ENCODE assay signal across 23 cellular contexts in the genomic region with DNA sequence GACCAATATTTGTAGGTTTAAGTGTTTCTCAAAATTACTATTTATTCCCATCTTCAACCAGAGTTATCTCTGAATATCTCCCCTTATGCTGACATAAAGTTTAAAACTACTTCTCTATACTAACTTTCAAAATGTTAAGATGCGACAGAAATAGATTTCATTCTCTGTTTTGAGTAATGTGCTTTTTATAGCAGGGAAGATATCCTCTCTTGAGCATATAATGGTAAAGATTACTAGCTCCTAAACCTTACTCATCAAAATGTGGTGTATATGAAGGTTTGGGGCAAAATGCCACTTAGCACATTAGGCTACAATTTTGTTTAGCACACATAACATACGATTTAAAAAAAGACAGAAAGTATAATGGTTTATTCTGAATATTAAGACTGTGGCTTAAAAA. TPM values are rescaled to one million over a fixed set of nuclear protein-coding genes. Genes with fewer than 3 reads are reported as not detected.
A peak's percentile ranks its signal among the peaks of the same experiment; 100 is the strongest.
DNase-seq lines count a peak whose midpoint lies in the region; ATAC-seq and TF ChIP-seq lines count a peak whose summit lies in the region.
"Had no signal": no experiment of that assay in that cellular context is flagged by ENCODE, and none has a peak within 500 bp of the region (broad histone marks: within the 10 kb centered on the region; RNA-seq: fewer than 3 reads in every experiment).

No MANE protein-coding gene starts in this region.

- intact Hi-C loops in colonic mucosa (cut with DNase I) = no loop called here

- no peak overlapping the region for H3K4me3 Mint-ChIP-seq in type B pancreatic cell
- H3K4me3 Mint-ChIP-seq: activated B cell treated with CpG ODN at 0.5 μM for 24 hours; activated CD4-positive, alpha-beta memory T cell treated with anti-CD3 and anti-CD28 coated beads, Interleukin-2, amount 10 ng/mL, durations not matched to agents 7 days and 5 days; activated naive CD4-positive, alpha-beta T cell treated with anti-CD3 and anti-CD28 coated beads for 36 hours; natural killer cell treated with Interleukin-12 subunit alpha and Interleukin-12 subunit beta and Interleukin-15 and Interleukin-18, amount 100 ng/mL, for 72 hours; stimulated activated naive B cell treated with anti-CD40 and anti-IgM and Interleukin-4, amounts not matched to agents 10 μg/mL and 1 μg/mL and 100 μg/mL, for 72 hours had no signal

- no peak overlapping the region for H3K9ac ChIP-seq in colonic mucosa (ENCODE audit: low read depth in 2 of 2, low read length in 2 of 2)
- H3K9ac ChIP-seq: parathyroid adenoma had no signal

- H3K4me1 ChIP-seq in colonic mucosa = no peaks in the 10 kb centered on the region
- H3K4me1 ChIP-seq: parathyroid adenoma, Peyer's patch, thyroid gland had no signal

- peaks cover 34% of the 10 kb centered on the region for H3K36me3 Mint-ChIP-seq in type B pancreatic cell

- ATAC-seq in GM18868 (IDR thresholded peaks at IDR 0.05; ENCODE audit: unreplicated experiment) (peak; percentile 83), HG02588 (IDR thresholded peaks at IDR 0.05; ENCODE audit: unreplicated experiment) (peak; percentile 44), HG03442 (IDR thresholded peaks at IDR 0.05; ENCODE audit: unreplicated experiment) (peak; percentile 65), GM19397 (IDR thresholded peaks at IDR 0.05; ENCODE audit: unreplicated experiment) (no peak)
- ATAC-seq: natural killer cell treated with Interleukin-12 subunit alpha and Interleukin-12 subunit beta and Interleukin-15 and Interleukin-18, amount 100 ng/mL, for 72 hours had no signal

- no peaks in the 10 kb centered on the region for H3K9me3 Mint-ChIP-seq in type B pancreatic cell
- H3K9me3 Mint-ChIP-seq: activated B cell treated with CpG ODN at 0.5 μM for 24 hours; activated CD4-positive, alpha-beta memory T cell treated with anti-CD3 and anti-CD28 coated beads, Interleukin-2, amount 10 ng/mL, durations not matched to agents 7 days and 5 days; activated naive CD4-positive, alpha-beta T cell treated with anti-CD3 and anti-CD28 coated beads for 36 hours; natural killer cell treated with Interleukin-12 subunit alpha and Interleukin-12 subunit beta and Interleukin-15 and Interleukin-18, amount 100 ng/mL, for 72 hours; stimulated activated naive B cell treated with anti-CD40 and anti-IgM and Interleukin-4, amounts not matched to agents 10 μg/mL and 1 μg/mL and 100 μg/mL, for 72 hours had no signal

- H3K9me3 ChIP-seq in colonic mucosa = no peaks in the 10 kb centered on the region
- H3K9me3 ChIP-seq: Peyer's patch, thyroid gland had no signal

- no peak overlapping the region for H3K4me3 ChIP-seq in colonic mucosa
- H3K4me3 ChIP-seq: dorsolateral prefrontal cortex, Peyer's patch, SK-N-MC, thyroid gland had no signal

- no peak for TF ChIP-seq CTCF in colonic mucosa (IDR thresholded peaks at IDR 0.05)
- TF ChIP-seq CTCF in type B pancreatic cell (conservative IDR thresholded peaks at IDR 0.05) = no peak

- H3K36me3 ChIP-seq in colonic mucosa = no peaks in the 10 kb centered on the region

- H3K27me3 ChIP-seq in colonic mucosa = no peaks in the 10 kb centered on the region
- H3K27me3 ChIP-seq: dorsolateral prefrontal cortex, Peyer's patch, thyroid gland had no signal

- H3K27ac ChIP-seq in colonic mucosa = no peak overlapping the region
- H3K27ac ChIP-seq: parathyroid adenoma, Peyer's patch, SK-N-MC, thyroid gland had no signal

- no peaks in the 10 kb centered on the region for H3K4me1 Mint-ChIP-seq in type B pancreatic cell (ENCODE audit: unreplicated experiment)
- H3K4me1 Mint-ChIP-seq: activated B cell treated with CpG ODN at 0.5 μM for 24 hours; activated CD4-positive, alpha-beta memory T cell treated with anti-CD3 and anti-CD28 coated beads, Interleukin-2, amount 10 ng/mL, durations not matched to agents 7 days and 5 days had no signal

- no peak for DNase-seq in colonic mucosa
- DNase-seq in GM19238 (ENCODE audit: insufficient read length, low spot score) = no peak
- DNase-seq in type B pancreatic cell (ENCODE audit: extremely low spot score, unreplicated experiment) = no peak
- DNase-seq: activated B cell treated with CpG ODN at 0.5 μM for 24 hours; activated CD4-positive, alpha-beta memory T cell treated with anti-CD3 and anti-CD28 coated beads, Interleukin-2, amount 10 ng/mL, durations not matched to agents 7 days and 5 days; activated naive CD4-positive, alpha-beta T cell treated with anti-CD3 and anti-CD28 coated beads for 36 hours; activated T-cell treated with anti-CD3 and anti-CD28 coated beads, Interleukin-2, amount 50 U/mL, for 1 hour; AML-193; DMS79; dorsolateral prefrontal cortex; kidney glomerular epithelial cell; mesendoderm; NCI-H1417 treated with DMSO at 0.1 percent for 48 hours; Peyer's patch; stimulated activated naive B cell treated with anti-CD40 and anti-IgM and Interleukin-4, amounts not matched to agents 10 μg/mL and 1 μg/mL and 100 μg/mL, for 72 hours; thyroid gland had no signal

- H3K27me3 Mint-ChIP-seq in type B pancreatic cell = no peaks in the 10 kb centered on the region
- H3K27me3 Mint-ChIP-seq: activated B cell treated with CpG ODN at 0.5 μM for 24 hours; activated CD4-positive, alpha-beta memory T cell treated with anti-CD3 and anti-CD28 coated beads, Interleukin-2, amount 10 ng/mL, durations not matched to agents 7 days and 5 days; natural killer cell treated with Interleukin-12 subunit alpha and Interleukin-12 subunit beta and Interleukin-15 and Interleukin-18, amount 100 ng/mL, for 72 hours; stimulated activated naive B cell treated with anti-CD40 and anti-IgM and Interleukin-4, amounts not matched to agents 10 μg/mL and 1 μg/mL and 100 μg/mL, for 72 hours had no signal

- no peak overlapping the region for H3K27ac Mint-ChIP-seq in type B pancreatic cell
- H3K27ac Mint-ChIP-seq: activated B cell treated with CpG ODN at 0.5 μM for 24 hours; activated CD4-positive, alpha-beta memory T cell treated with anti-CD3 and anti-CD28 coated beads, Interleukin-2, amount 10 ng/mL, durations not matched to agents 7 days and 5 days; natural killer cell treated with Interleukin-12 subunit alpha and Interleukin-12 subunit beta and Interleukin-15 and Interleukin-18, amount 100 ng/mL, for 72 hours had no signal

RNA-seq across cellular contexts. Expression of a gene that starts 54.4 kb away (rescaled TPM):
- total RNA-seq in colonic mucosa (10 to 100 TPM; 13.4 to 18.4 TPM), type B pancreatic cell (ENCODE audit: low replicate concordance) (18.7 and 21.8 TPM in 2 replicates)
